Comparison of ENCODE assay signal across 8 cellular contexts in genomic region chr1:220680085-220680687, GRCh38. TPM values are rescaled to one million over a fixed set of nuclear protein-coding genes. Genes with fewer than 3 reads are reported as not detected.
DNase-seq lines count a peak whose midpoint lies in the region; ATAC-seq, FAIRE-seq and TF ChIP-seq lines count a peak whose summit lies in the region.

No MANE protein-coding gene starts in this region.

- BruUV-seq in GM12878 (replicated peaks; lab: Mats Ljungman, UMichigan) = no TSS peak

- H3K27me3 ChIP-seq in GM12878 (replicated peaks in 1 of 2; ENCODE audit: control insufficient read depth in 2 of 2, insufficient read depth in 2 of 2, low read length in 1 of 2) (no peaks in the 10 kb centered on the region), upper lobe of left lung (no peaks in the 10 kb centered on the region)

- intact Hi-C loops in GM12878 (cut with micrococcal nuclease; ENCODE audit: unreplicated experiment) = loop anchor here (1.0 kb wide), 2 partner anchors 53 to 96 kb away; no protein-coding TSS in a partner anchor
- intact Hi-C loops in kidney (cut with DNase I) = no loop called here

- no peak overlapping the region for H3K27ac ChIP-seq in GM12878 (ENCODE audit: control insufficient read depth, insufficient read depth)
- H3K27ac ChIP-seq in kidney (ENCODE audit: low read depth in 2 of 2, low read length in 2 of 2) = no peak overlapping the region
- no peak overlapping the region for H3K27ac ChIP-seq in upper lobe of left lung

- H3K4me3 ChIP-seq in GM12878 = no peak overlapping the region
- no peak overlapping the region for H3K4me3 ChIP-seq in kidney (ENCODE audit: low read length in 2 of 2)
- H3K4me3 ChIP-seq in upper lobe of left lung = no peak overlapping the region

- H3K9me3 ChIP-seq in GM12878 (replicated peaks; ENCODE audit: control insufficient read depth, insufficient read depth, low read length) (no peaks in the 10 kb centered on the region), kidney (ENCODE audit: control insufficient read depth in 1 of 2, low read length in 2 of 2) (no peaks in the 10 kb centered on the region), upper lobe of left lung (no peaks in the 10 kb centered on the region)

- CTCF ChIA-PET in GM12878 (lab: Yijun Ruan, JAX) = interaction anchor here (0.6 to 3.5 kb wide), 11 partner anchors 13 to 491 kb away, joined by 3 to 37 read pairs (median 3); no protein-coding TSS in a partner anchor

- peak; percentile 34 for DNase-seq in Daoy (ENCODE audit: low read depth)
- DNase-seq in NCI-H460 (ENCODE audit: extremely low read depth, low read depth) = peak; percentile 53
- no peak for DNase-seq in GM12878 (ENCODE audit: low read depth, low spot score)
- no peak for DNase-seq in kidney
- peak in 1 of 2 donors; percentile 34 for DNase-seq in upper lobe of left lung
- no peak for DNase-seq in middle frontal gyrus (ENCODE audit: extremely low spot score, low spot score)

- no peak for TF ChIP-seq EP300 in GM12878 (IDR thresholded peaks at IDR 0.05; ENCODE audit: borderline replicate concordance in 1 of 2, control insufficient read depth in 1 of 2, low read depth in 2 of 2, low read length in 2 of 2)
- no peak for TF ChIP-seq EP300 in upper lobe of left lung (IDR thresholded peaks at IDR 0.05)

- SMC1A ChIA-PET in GM12878 (lab: Charles Lee; ENCODE audit: uncharacterized antibody, unreplicated experiment) = interaction anchor here (0.7 to 2.9 kb wide), 3 partner anchors 51 to 1114 kb away, joined by 3 to 18 read pairs (median 3); no protein-coding TSS in a partner anchor

- H3K4me2 ChIP-seq in GM12878 (ENCODE audit: control insufficient read depth, insufficient read depth) = no peak overlapping the region

- RAD21 ChIA-PET in GM12878 (lab: Charles Lee; ENCODE audit: unreplicated experiment) = interaction anchor here (0.6 to 2.3 kb wide), 4 partner anchors 22 to 461 kb away, joined by 3 to 12 read pairs (median 6); no protein-coding TSS in a partner anchor

- H3K9ac ChIP-seq in GM12878 (ENCODE audit: control insufficient read depth, insufficient read depth, low read length) (no peak overlapping the region), kidney (ENCODE audit: low read length in 2 of 2) (no peak overlapping the region)

- WGBS in GM12878 (ENCODE audit: insufficient coverage, insufficient replicate concordance, low lambda C conversion rate, missing lambda C conversion rate) = 21% methylated on average over 7 of the region's 7 CpGs
- WGBS in upper lobe of left lung, 2 donors = 28 to 31% methylated on average over 7 of the region's 7 CpGs

- in situ Hi-C loops in GM12878 (cut with MboI) = loop anchor here (10.0 kb wide), 1 partner anchor 95 kb away; no protein-coding TSS in a partner anchor

- FAIRE-seq in GM12878 (lab: Jason Lieb, UNC) (no peak), kidney (lab: Jason Lieb, UNC) (peak; percentile 97)

- TF ChIP-seq POLR2A in GM12878 (IDR thresholded peaks at IDR 0.05; ENCODE audit: low read depth, low read length) (no peak), upper lobe of left lung (IDR thresholded peaks at IDR 0.05) (no peak)

- H3K4me1 ChIP-seq in GM12878 (ENCODE audit: control insufficient read depth, insufficient read depth, low read length) = no peaks in the 10 kb centered on the region
- H3K4me1 ChIP-seq in kidney (ENCODE audit: control insufficient read depth in 1 of 2, insufficient read depth in 1 of 2, low read depth in 1 of 2, low read length in 2 of 2) = peaks cover 0 to 2% of the 10 kb centered on the region in 2 donors
- peaks cover 0 to 11% (median 2%) of the 10 kb centered on the region in 4 donors for H3K4me1 ChIP-seq in upper lobe of left lung

- H4K20me1 ChIP-seq in GM12878 (ENCODE audit: control insufficient read depth, insufficient read depth) = no peaks in the 10 kb centered on the region

- POLR2A ChIA-PET in GM12878 (lab: Charles Lee) = no interaction called here

- no peaks in the 10 kb centered on the region for H3K79me2 ChIP-seq in GM12878 (ENCODE audit: control insufficient read depth, insufficient read depth, low read length)

- peak; percentile 72 for TF ChIP-seq RAD21 in GM12878 (IDR thresholded peaks at IDR 0.05; ENCODE audit: insufficient read depth, low read depth, low read length)

- ATAC-seq in GM19372 (IDR thresholded peaks at IDR 0.05; ENCODE audit: low read depth, unreplicated experiment) (peak; percentile 95), HG03139 (IDR thresholded peaks at IDR 0.05; ENCODE audit: unreplicated experiment) (peak; percentile 91), GM12878 (peak; percentile 97), upper lobe of left lung (ENCODE audit: low FRiP score in 2 of 2) (peak in 1 of 2 donors; percentile 78)

- TF ChIP-seq CTCF in GM12878 (IDR thresholded peaks at IDR 0.05 in 2 of 3, conservative IDR thresholded peaks at IDR 0.05 in 1 of 3; ENCODE audit: control insufficient read depth in 2 of 3, extremely low read depth in 1 of 3, insufficient read depth in 1 of 3, low read depth in 3 of 3, low read length in 3 of 3) (peak; percentile 63 to 77 (median 66)), kidney (IDR thresholded peaks at IDR 0.05; ENCODE audit: borderline replicate concordance, extremely low read depth, insufficient read depth) (peak; percentile 74), upper lobe of left lung (IDR thresholded peaks at IDR 0.05) (peak; percentile 43 to 79 (median 63))

- H3K36me3 ChIP-seq in GM12878 (ENCODE audit: control insufficient read depth in 2 of 2, insufficient read depth in 2 of 2, low read length in 1 of 2) (no peaks in the 10 kb centered on the region), kidney (ENCODE audit: control insufficient read depth in 1 of 2, insufficient read depth in 2 of 2, low read length in 2 of 2) (no peaks in the 10 kb centered on the region), upper lobe of left lung (no peaks in the 10 kb centered on the region)

- no peak overlapping the region for H2AFZ ChIP-seq in GM12878 (ENCODE audit: control insufficient read depth, low read depth, low read length)

TF ChIP-seq in GM12878, 131 proteins besides CTCF, POLR2A, EP300 and RAD21:
- TF ChIP-seq YY1 (IDR thresholded peaks at IDR 0.05; ENCODE audit: low read depth, low read length) (0 out of 2 replicates have a peak, but pooled peaks have one; percentile 13), SMC3 (IDR thresholded peaks at IDR 0.05; ENCODE audit: borderline replicate concordance, low read length) (peak; percentile 62; the same call in 1 of the 2 replicates), PBX3 (IDR thresholded peaks at IDR 0.05; ENCODE audit: insufficient replicate concordance, low read depth, low read length) (no peak)
TF ChIP-seq in GM12878: peak in this region for 2.

RNA-seq across cellular contexts. Expression of gene C1orf115, which starts 10.0 kb away (rescaled TPM):
- total RNA-seq in Daoy (2014; rRNA removed; shearing (Covaris generic)) = 3.1 and 5.3 TPM in 2 replicates
- total RNA-seq in NCI-H460 (2014; rRNA removed; shearing (Covaris generic)) = 3.8 and 5.7 TPM in 2 replicates
- 1.2 and 3.2 TPM in 2 replicates for polyA plus RNA-seq in NCI-H460 (2014; cell fraction: nucleus; rRNA removed)
- 0.84 and 0.91 TPM in 2 replicates for total RNA-seq in GM12878 (2013; cell fraction: nucleolus; rRNA removed)
- 4.0 and 5.2 TPM in 2 replicates for total RNA-seq in GM12878 (2014; rRNA removed)
- total RNA-seq in GM12878 (2014; rRNA removed; fragmentation: Illumina TruSeq; extraction: Trizol) = 4.8 and 5.3 TPM in 2 replicates
- 4.6 and 5.0 TPM in 2 replicates for total RNA-seq in GM12878 (2021)
- 0.47 TPM for polyA plus RNA-seq in GM12878 (2011; ENCODE audit: low read depth)
- polyA plus RNA-seq in GM12878 (2011; rRNA removed) = 1.0 and 1.3 TPM in 2 replicates
- 1.0 and 1.1 TPM in 2 replicates for polyA plus RNA-seq in GM12878 (2011; cell fraction: cytosol; rRNA removed)
- polyA plus RNA-seq in GM12878 (2011; cell fraction: nucleus; rRNA removed) = 0.42 and 0.48 TPM in 2 replicates
- polyA plus RNA-seq in GM12878 (2012) = 0.46 and 0.51 TPM in 2 replicates
- polyA plus RNA-seq in GM12878 (2014; fragmentation: Illumina TruSeq; extraction: Trizol) = 5.0 and 6.6 TPM in 2 replicates
- polyA plus RNA-seq in GM12878 (2014; fragmentation: Nextera tagmentation; extraction: Ambion mirVana) = under 1 TPM; 0.52 to 0.95 TPM
- 4.3 and 4.4 TPM in 2 replicates for polyA plus RNA-seq in GM12878 (2014; rRNA removed)
- polyA plus RNA-seq in GM12878 (2016; fragmentation: Nextera tagmentation; extraction: Ambion mirVana) = 1 to 10 TPM; 3.8 to 4.2 TPM
- 0.51 and 0.72 TPM in 2 replicates for polyA minus RNA-seq in GM12878 (2011; rRNA and poly(A)+ RNA removed)
- polyA minus RNA-seq in GM12878 (2011; cell fraction: cytosol; rRNA and poly(A)+ RNA removed) = not detected in 2 replicates
- polyA minus RNA-seq in GM12878 (2011; cell fraction: nucleus; rRNA and poly(A)+ RNA removed) = 0.12 and 0.19 TPM in 2 replicates
- 29.0 TPM for total RNA-seq in kidney
- 53.8 TPM for polyA plus RNA-seq in kidney (ENCODE audit: insufficient read depth, low read depth, low replicate concordance)
- total RNA-seq in upper lobe of left lung = 10 to 100 TPM; 12.6 to 33.0 (median 30.0) TPM

Comparison
In these comparisons a context has a peak if more than half of its experiments do, and no peak if none do; other contexts are left out.
1. DNase-seq: peak in Daoy (single experiment) and NCI-H460 (single experiment); none in GM12878 (single experiment), kidney (single experiment) and middle frontal gyrus (single experiment).
2. Peak in every context shown above with its lines, with median percentiles within 50 percentile points of each other: CTCF ChIP-seq.